24 cellular contexts compared by ENCODE assay signal in the genomic region with DNA sequence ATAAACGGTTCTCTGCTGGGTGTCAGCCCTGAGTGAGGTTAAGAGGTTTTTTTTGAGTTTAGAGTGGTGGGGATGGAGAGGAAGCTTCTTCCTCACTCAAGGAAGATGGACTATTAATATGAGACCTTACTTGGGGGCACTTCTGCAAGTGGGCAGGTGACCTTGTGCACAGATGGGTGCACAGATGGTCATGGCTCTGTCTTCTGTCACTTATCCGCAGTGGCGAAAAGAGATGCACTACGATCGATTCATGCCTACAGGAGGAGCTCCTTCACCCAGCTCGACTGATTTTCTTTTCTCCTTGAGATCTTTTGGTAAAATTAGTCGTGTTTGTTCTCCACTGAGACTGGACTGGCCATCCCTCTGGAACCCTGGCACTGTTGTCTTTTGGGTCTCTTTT.
A peak's percentile ranks its signal among the peaks of the same experiment; 100 is the strongest.
DNase-seq lines count a peak whose midpoint lies in the region; ATAC-seq and TF ChIP-seq lines count a peak whose summit lies in the region.
"Had no signal": no experiment of that assay in that cellular context is flagged by ENCODE, and none has a peak within 500 bp of the region (broad histone marks: within the 10 kb centered on the region; RNA-seq: fewer than 3 reads in every experiment).

No MANE protein-coding gene starts in this region.

- no peaks in the 10 kb centered on the region for H3K36me3 ChIP-seq in WERI-Rb-1
- H3K36me3 ChIP-seq: BE2C, BLaER1 had no signal

- peak; percentile 35; the same call in 1 of the 2 replicates for TF ChIP-seq CTCF in WERI-Rb-1 (IDR thresholded peaks at IDR 0.05; ENCODE audit: low read depth, low read length)

- no peaks in the 10 kb centered on the region for H3K9me3 ChIP-seq in WERI-Rb-1 (ENCODE audit: severe bottlenecking)
- H3K9me3 ChIP-seq: BE2C, BLaER1 had no signal

- DNase-seq in NCI-H2171 treated with DMSO at 0.1 percent for 48 hours (lab: John Stamatoyannopoulos, UW) (peak; percentile 25), NCI-H2171 (lab: John Stamatoyannopoulos, UW) (no peak), NCI-H524 (lab: John Stamatoyannopoulos, UW) (peak; percentile 80 to 95), NCI-H524 treated with DMSO at 0.1 percent for 48 hours (lab: John Stamatoyannopoulos, UW) (peak; percentile 86), WERI-Rb-1 (peak; percentile 76), NCI-H128 (lab: John Stamatoyannopoulos, UW; ENCODE audit: unreplicated experiment) (no peak)
- no peak for DNase-seq in central memory CD4-positive, alpha-beta T cell
- DNase-seq: 8988T; ACHN; BE2C; C1 segment of cervical spinal cord; CD4-positive, alpha-beta memory T cell; CD4-positive, CD25-positive, alpha-beta regulatory T cell; CD8-positive, alpha-beta memory T cell; COR-L47; DMS153; DMS53; DMS79; DND-41; EL; GDM1 had no signal

- no peak overlapping the region for H3K4me3 ChIP-seq in WERI-Rb-1 (ENCODE audit: low read depth, low read length)
- H3K4me3 ChIP-seq: BLaER1, GM12878 had no signal

- no peaks in the 10 kb centered on the region for H3K27me3 ChIP-seq in WERI-Rb-1 (ENCODE audit: insufficient read depth, low read depth, severe bottlenecking)
- H3K27me3 ChIP-seq: BE2C, BLaER1 had no signal

- peak overlapping the region; percentile 59 for H3K27ac ChIP-seq in WERI-Rb-1
- H3K27ac ChIP-seq: BLaER1 had no signal

- ATAC-seq in HG03196 (IDR thresholded peaks at IDR 0.05; ENCODE audit: unreplicated experiment) = no peak
- ATAC-seq: GM12878 had no signal

Comparison
In these comparisons a context has a peak if more than half of its experiments do, and no peak if none do; other contexts are left out.
1. DNase-seq: peak in NCI-H2171 treated with DMSO at 0.1 percent for 48 hours (single experiment), NCI-H524 (2 of 2), NCI-H524 treated with DMSO at 0.1 percent for 48 hours (single experiment) and WERI-Rb-1 (single experiment); none in NCI-H2171 (single experiment), NCI-H128 (single experiment) and central memory CD4-positive, alpha-beta T cell (single experiment).